In genomic region chr16:85306071-85306792, GRCh38 we compare ENCODE assay signal across 8 cellular contexts.
DNase-seq lines count a peak whose midpoint lies in the region; ATAC-seq and TF ChIP-seq lines count a peak whose summit lies in the region.

No MANE protein-coding gene starts in this region.

- peak overlapping the region; percentile 5 for H3K27ac ChIP-seq in CD8-positive, alpha-beta memory T cell (ENCODE audit: low read depth, low read length)
- H3K27ac ChIP-seq in epithelial cell of prostate (no peak overlapping the region), neural progenitor cell (no peak overlapping the region), substantia nigra (ENCODE audit: low read depth, low read length, poor library complexity, severe bottlenecking) (no peak overlapping the region)

- no peaks in the 10 kb centered on the region for H3K9me3 ChIP-seq in CD8-positive, alpha-beta memory T cell (ENCODE audit: low read length)
- H3K9me3 ChIP-seq in neural progenitor cell (ENCODE audit: low read depth), result no peaks in the 10 kb centered on the region

- H2AFZ ChIP-seq in neural progenitor cell (replicated peaks), result no peak overlapping the region

- peak overlapping the region in 3 of 8 donors; percentile 47 to 88 (median 69) for H3K27ac Mint-ChIP-seq in CD8-positive, alpha-beta memory T cell
- H3K27ac Mint-ChIP-seq in neural progenitor cell, result peak overlapping the region; percentile 79

- CTCF ChIA-PET in CD8-positive, alpha-beta memory T cell (lab: Charles Lee), result interaction anchor here (0.9 to 2.0 kb wide), 2 partner anchors 9 to 61 kb away, joined by 3 to 8 read pairs; no protein-coding TSS in a partner anchor

- peak in 4 of 5 donors; percentile 33 to 82 (median 59) for DNase-seq in CD8-positive, alpha-beta memory T cell
- DNase-seq in NCI-H226 (peak; percentile 95), epithelial cell of prostate (ENCODE audit: low read depth, low spot score) (peak; percentile 39), neural progenitor cell (ENCODE audit: low spot score) (peak; percentile 54), substantia nigra (lab: John Stamatoyannopoulos, UW) (peak in 34 of 49 donors; percentile 16 to 74 (median 44)), NCI-H1092 (lab: John Stamatoyannopoulos, UW) (no peak)
- peak; percentile 51 for DNase-seq in activated CD8-positive, alpha-beta memory T cell treated with anti-CD3 and anti-CD28 coated beads, Interleukin-2, amount 50 U/mL, for 1 hour (ENCODE audit: extremely low read depth)

- H3K27me3 ChIP-seq in CD8-positive, alpha-beta memory T cell (ENCODE audit: insufficient read depth, low read length, poor library complexity, severe bottlenecking), result no peaks in the 10 kb centered on the region
- peaks cover 34% of the 10 kb centered on the region for H3K27me3 ChIP-seq in neural progenitor cell

- no peak overlapping the region for H3K4me3 ChIP-seq in CD8-positive, alpha-beta memory T cell (ENCODE audit: low read length)
- H3K4me3 ChIP-seq in neural progenitor cell, result no peak overlapping the region

- H4K20me1 ChIP-seq in neural progenitor cell (ENCODE audit: low read depth), result peaks cover 36% of the 10 kb centered on the region

- H3K9ac ChIP-seq in neural progenitor cell, result no peak overlapping the region

- no peaks in the 10 kb centered on the region for H3K79me2 ChIP-seq in neural progenitor cell (ENCODE audit: low read depth)

- H3K36me3 Mint-ChIP-seq in CD8-positive, alpha-beta memory T cell, result no peaks in the 10 kb centered on the region
- H3K36me3 Mint-ChIP-seq in neural progenitor cell, result no peaks in the 10 kb centered on the region

- TF ChIP-seq CTCF in neural progenitor cell (IDR thresholded peaks at IDR 0.05), result no peak

- H3F3A ChIP-seq in neural progenitor cell (ENCODE audit: low read depth), result peaks cover 4% of the 10 kb centered on the region

- H3K9me3 Mint-ChIP-seq in CD8-positive, alpha-beta memory T cell, result peaks cover 0 to 2% (median 0%) of the 10 kb centered on the region in 5 donors
- no peaks in the 10 kb centered on the region for H3K9me3 Mint-ChIP-seq in neural progenitor cell

- ATAC-seq in GM21825 (IDR thresholded peaks at IDR 0.05; ENCODE audit: unreplicated experiment), result peak; percentile 56

- H3K4me1 ChIP-seq in CD8-positive, alpha-beta memory T cell (ENCODE audit: insufficient read depth, low read length), result peaks cover 73% of the 10 kb centered on the region
- peaks cover 36% of the 10 kb centered on the region for H3K4me1 ChIP-seq in neural progenitor cell

- H3K36me3 ChIP-seq in CD8-positive, alpha-beta memory T cell (ENCODE audit: insufficient read depth, low read length), result no peaks in the 10 kb centered on the region
- no peaks in the 10 kb centered on the region for H3K36me3 ChIP-seq in neural progenitor cell

- POLR2A ChIA-PET in CD8-positive, alpha-beta memory T cell (lab: Charles Lee), result no interaction called here

- peaks cover 10 to 30% (median 19%) of the 10 kb centered on the region in 3 donors for H3K4me1 Mint-ChIP-seq in CD8-positive, alpha-beta memory T cell
- peaks cover 64% of the 10 kb centered on the region for H3K4me1 Mint-ChIP-seq in neural progenitor cell

- H3K4me3 Mint-ChIP-seq in CD8-positive, alpha-beta memory T cell, result peak overlapping the region in 4 of 7 donors; percentile 8 to 46 (median 34)
- H3K4me3 Mint-ChIP-seq in neural progenitor cell, result no peak overlapping the region

- H3K27me3 Mint-ChIP-seq in CD8-positive, alpha-beta memory T cell, result peaks cover 14 to 18% of the 10 kb centered on the region in 2 donors
- H3K27me3 Mint-ChIP-seq in neural progenitor cell (ENCODE audit: insufficient read depth, low read depth), result peaks cover 28% of the 10 kb centered on the region

- no peak overlapping the region for H3K4me2 ChIP-seq in neural progenitor cell
